ENCODE assay signal across 12 cellular contexts in genomic region chr17:57462007-57462579, GRCh38.
DNase-seq lines count a peak whose midpoint lies in the region; ATAC-seq and TF ChIP-seq lines count a peak whose summit lies in the region.
"Had no signal": no experiment of that assay in that cellular context is flagged by ENCODE, and none has a peak within 500 bp of the region (broad histone marks: within the 10 kb centered on the region; RNA-seq: fewer than 3 reads in every experiment).

No MANE protein-coding gene starts in this region.

- peak; percentile 55 to 58 for DNase-seq in activated T-cell treated with anti-CD3 and anti-CD28 coated beads, Interleukin-2, amount 50 U/mL, for 48 hours
- DNase-seq in activated T-cell treated with anti-CD3 and anti-CD28 coated beads, Interleukin-2, amount 50 U/mL, for 4 hours, result no peak
- peak; percentile 44 for DNase-seq in stimulated activated CD8-positive, alpha-beta memory T cell treated with anti-CD3 and anti-CD28 coated beads, Interleukin-4, amount 100 ng/mL, for 48 hours
- no peak for DNase-seq in NCI-H128 (lab: John Stamatoyannopoulos, UW; ENCODE audit: unreplicated experiment)
- no peak for DNase-seq in OCI-M1 (lab: John Stamatoyannopoulos, UW)
- DNase-seq: dorsolateral prefrontal cortex, nucleus accumbens, SHP77 treated with DMSO at 0.1 percent for 48 hours had no signal

- H3K9me3 Mint-ChIP-seq in activated T-cell treated with anti-CD3 and anti-CD28 coated beads, Interleukin-2, amount 50 U/mL, for 4 hours, result no peaks in the 10 kb centered on the region

- H3K79me2 ChIP-seq in OCI-LY3 (ENCODE audit: low read length), result peaks cover 49% of the 10 kb centered on the region

- H3K4me1 Mint-ChIP-seq in activated T-cell treated with anti-CD3 and anti-CD28 coated beads, Interleukin-2, amount 50 U/mL, for 4 hours (ENCODE audit: low read depth), result peaks cover 73% of the 10 kb centered on the region

- H3K9me3 ChIP-seq in OCI-LY3 (ENCODE audit: insufficient read depth, low read length), result no peaks in the 10 kb centered on the region
- H3K9me3 ChIP-seq: ascending aorta had no signal

- H3K36me3 Mint-ChIP-seq in activated T-cell treated with anti-CD3 and anti-CD28 coated beads, Interleukin-2, amount 50 U/mL, for 4 hours (ENCODE audit: insufficient read depth), result peaks cover under 1% of the 10 kb centered on the region

- no peaks in the 10 kb centered on the region for H4K20me1 ChIP-seq in OCI-LY3 (ENCODE audit: insufficient read depth, low read length)

- H2AFZ ChIP-seq in OCI-LY3 (ENCODE audit: low read depth, low read length), result no peak overlapping the region

- H3K27me3 Mint-ChIP-seq in activated T-cell treated with anti-CD3 and anti-CD28 coated beads, Interleukin-2, amount 50 U/mL, for 4 hours (ENCODE audit: low read depth), result no peaks in the 10 kb centered on the region

- no peak overlapping the region for H3K4me3 Mint-ChIP-seq in activated T-cell treated with anti-CD3 and anti-CD28 coated beads, Interleukin-2, amount 50 U/mL, for 4 hours

- peaks cover 66% of the 10 kb centered on the region for H3K4me1 ChIP-seq in OCI-LY3 (ENCODE audit: low read length)

- H3K4me3 ChIP-seq in OCI-LY3 (ENCODE audit: low read length), result peak overlapping the region; percentile 70
- H3K4me3 ChIP-seq: ascending aorta, dorsolateral prefrontal cortex had no signal

- ATAC-seq in activated T-cell treated with anti-CD3 and anti-CD28 coated beads, Interleukin-2, amount 50 U/mL, for 4 hours, result no peak
- no peak for ATAC-seq in HG03025 (IDR thresholded peaks at IDR 0.05; ENCODE audit: low FRiP score, unreplicated experiment)

- H3K27ac ChIP-seq in OCI-LY3 (ENCODE audit: low read length), result peak overlapping the region; percentile 95
- peak overlapping the region; percentile 33 for H3K27ac ChIP-seq in cingulate gyrus (ENCODE audit: low read depth, low read length)
- H3K27ac ChIP-seq: ascending aorta had no signal

- peaks cover 3% of the 10 kb centered on the region for H3K36me3 ChIP-seq in OCI-LY3 (replicated peaks; ENCODE audit: low read depth, low read length)
- H3K36me3 ChIP-seq: ascending aorta had no signal

- no peaks in the 10 kb centered on the region for H3K27me3 ChIP-seq in OCI-LY3 (ENCODE audit: low read depth, low read length)
- H3K27me3 ChIP-seq: ascending aorta, dorsolateral prefrontal cortex had no signal

- peak overlapping the region; percentile 90 for H3K9ac ChIP-seq in OCI-LY3 (ENCODE audit: low read length)

- TF ChIP-seq CTCF in OCI-LY3 (IDR thresholded peaks at IDR 0.05; ENCODE audit: low read depth, low read length), result no peak

- peak overlapping the region; percentile 95 for H3K4me2 ChIP-seq in OCI-LY3 (ENCODE audit: low read length)

Comparison
In these comparisons a context has a peak if more than half of its experiments do, and no peak if none do; other contexts are left out.
1. DNase-seq: peak in activated T-cell treated with anti-CD3 and anti-CD28 coated beads, Interleukin-2, amount 50 U/mL, for 48 hours (2 of 2) and stimulated activated CD8-positive, alpha-beta memory T cell treated with anti-CD3 and anti-CD28 coated beads, Interleukin-4, amount 100 ng/mL, for 48 hours (single experiment); none in activated T-cell treated with anti-CD3 and anti-CD28 coated beads, Interleukin-2, amount 50 U/mL, for 4 hours (single experiment), NCI-H128 (single experiment) and OCI-M1 (single experiment).